ENCODE assay signal across 11 cellular contexts in genomic region chr15:66115568-66116206, GRCh38.
DNase-seq lines count a peak whose midpoint lies in the region; ATAC-seq, FAIRE-seq and TF ChIP-seq lines count a peak whose summit lies in the region.
"Had no signal": no experiment of that assay in that cellular context is flagged by ENCODE, and none has a peak within 500 bp of the region (broad histone marks: within the 10 kb centered on the region; RNA-seq: fewer than 3 reads in every experiment).

No MANE protein-coding gene starts in this region.

- peak overlapping the region in 1 of 2 donors; percentile 13 for H3K4me3 Mint-ChIP-seq in effector memory CD8-positive, alpha-beta T cell

- TF ChIP-seq POLR2A in H54 (IDR thresholded peaks at IDR 0.05; ENCODE audit: low read depth, low read length), result no peak

- H3K27ac Mint-ChIP-seq in effector memory CD8-positive, alpha-beta T cell, result peak overlapping the region in 1 of 2 donors; percentile 45

- peak; percentile 89 for ATAC-seq in effector memory CD8-positive, alpha-beta T cell (replicated peaks)
- no peak for ATAC-seq in GM18861 (IDR thresholded peaks at IDR 0.05; ENCODE audit: unreplicated experiment)

- no peaks in the 10 kb centered on the region for H3K9me3 Mint-ChIP-seq in effector memory CD8-positive, alpha-beta T cell

- FAIRE-seq in H54 (lab: Jason Lieb, UNC), result no peak
- FAIRE-seq: GM12891 had no signal

- peaks cover 0 to 1% of the 10 kb centered on the region in 2 donors for H3K4me1 Mint-ChIP-seq in effector memory CD8-positive, alpha-beta T cell (ENCODE audit: low read depth in 2 of 2)

- peaks cover 26 to 50% of the 10 kb centered on the region in 2 donors for H3K27me3 Mint-ChIP-seq in effector memory CD8-positive, alpha-beta T cell

- H3K36me3 Mint-ChIP-seq in effector memory CD8-positive, alpha-beta T cell (ENCODE audit: insufficient read depth), result no peaks in the 10 kb centered on the region

- peak; percentile 7 for DNase-seq in stimulated activated CD4-positive, alpha-beta T cell treated with anti-CD3 and anti-CD28 coated beads, Interleukin-4, amount 100 ng/mL, for 24 hours
- DNase-seq in stimulated activated CD4-positive, alpha-beta T cell treated with anti-CD3 and anti-CD28 coated beads, Interleukin-2, amount 100 ng/mL, for 24 hours, result no peak
- peak in 3 of 5 experiments; percentile 12 to 76 (median 19) for DNase-seq in T-helper 2 cell
- DNase-seq in effector memory CD8-positive, alpha-beta T cell, result peak; percentile 18 to 24 (median 20)
- DNase-seq in cerebellar cortex (ENCODE audit: low spot score), result no peak
- no peak for DNase-seq in stimulated activated CD4-positive, alpha-beta T cell treated with anti-CD3 and anti-CD28 coated beads, Interleukin-1b, Interleukin-23, amount 100 ng/mL, for 48 hours
- no peak for DNase-seq in H54 (ENCODE audit: insufficient read length, low spot score)
- DNase-seq: dermis blood vessel endothelial cell, NCI-H345 had no signal

Comparison
In these comparisons a context has a peak if more than half of its experiments do, and no peak if none do; other contexts are left out.
1. DNase-seq: peak in stimulated activated CD4-positive, alpha-beta T cell treated with anti-CD3 and anti-CD28 coated beads, Interleukin-4, amount 100 ng/mL, for 24 hours (single experiment), T-helper 2 cell (3 of 5) and effector memory CD8-positive, alpha-beta T cell (3 of 3); none in stimulated activated CD4-positive, alpha-beta T cell treated with anti-CD3 and anti-CD28 coated beads, Interleukin-2, amount 100 ng/mL, for 24 hours (0 of 2), cerebellar cortex (single experiment), stimulated activated CD4-positive, alpha-beta T cell treated with anti-CD3 and anti-CD28 coated beads, Interleukin-1b, Interleukin-23, amount 100 ng/mL, for 48 hours (single experiment) and H54 (single experiment).